In the genomic region with DNA sequence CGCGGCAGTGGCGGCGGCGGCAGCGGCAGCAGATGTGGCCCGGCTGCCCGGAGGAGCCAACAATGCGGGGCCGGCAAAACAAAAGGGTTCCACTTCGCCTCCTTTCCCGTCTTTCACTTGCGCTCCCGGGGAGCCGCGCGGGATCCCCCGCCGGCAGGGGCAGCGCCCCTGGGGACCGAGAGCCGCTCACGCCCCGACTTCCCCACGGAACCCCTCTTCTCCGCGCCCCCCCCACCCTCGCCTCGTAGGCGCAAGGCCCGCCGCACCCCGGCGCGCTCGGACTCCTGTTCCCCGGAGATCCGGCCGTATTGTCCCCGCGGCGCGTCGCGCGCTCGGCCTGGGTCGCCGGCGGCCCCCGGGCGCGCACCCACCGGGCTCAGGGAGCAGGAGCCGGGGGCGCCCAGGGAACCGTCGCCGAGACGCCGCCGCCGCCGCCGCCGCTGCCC, we compare ENCODE assay signal across 8 cellular contexts. TPM values are rescaled to one million over a fixed set of nuclear protein-coding genes. Genes with fewer than 3 reads are reported as not detected.
DNase-seq lines count a peak whose midpoint lies in the region; ATAC-seq lines count a peak whose summit lies in the region.

No MANE protein-coding gene starts in this region.

- peak overlapping the region in 3 of 5 donors; percentile 45 to 68 (median 53) for H3K9ac ChIP-seq in subcutaneous abdominal adipose tissue (ENCODE audit: low read length in 5 of 5)

- peaks cover 0 to 51% (median 41%) of the 10 kb centered on the region in 5 donors for H3K4me1 ChIP-seq in subcutaneous abdominal adipose tissue (ENCODE audit: control insufficient read depth in 5 of 5, insufficient read depth in 5 of 5, low read length in 5 of 5)

- H3K36me3 ChIP-seq in subcutaneous abdominal adipose tissue (ENCODE audit: control insufficient read depth in 5 of 5, insufficient read depth in 5 of 5, low read length in 5 of 5) = no peaks in the 10 kb centered on the region

- H3K27ac Mint-ChIP-seq in activated CD4-positive, alpha-beta T cell treated with anti-CD3 and anti-CD28 coated beads, Interleukin-2, amount 10 ng/mL, durations not matched to agents 7 days and 5 days = no peak overlapping the region

- no peaks in the 10 kb centered on the region for H3K9me3 Mint-ChIP-seq in activated CD4-positive, alpha-beta T cell treated with anti-CD3 and anti-CD28 coated beads, Interleukin-2, amount 10 ng/mL, durations not matched to agents 7 days and 5 days

- DNase-seq in activated CD4-positive, alpha-beta T cell treated with anti-CD3 and anti-CD28 coated beads, Interleukin-2, amount 10 ng/mL, durations not matched to agents 7 days and 5 days = no peak
- no peak for DNase-seq in activated CD4-positive, alpha-beta T cell treated with anti-CD3 and anti-CD28 coated beads for 4 hours
- peak; percentile 70 for DNase-seq in astrocyte of the hippocampus (ENCODE audit: low read depth, low spot score)
- DNase-seq in islet precursor cell = peak; percentile 51
- no peak for DNase-seq in NCI-H2171 (lab: John Stamatoyannopoulos, UW)

- no peak for ATAC-seq in HG02884 (IDR thresholded peaks at IDR 0.05; ENCODE audit: unreplicated experiment)
- ATAC-seq in GM19324 (IDR thresholded peaks at IDR 0.05; ENCODE audit: low FRiP score, unreplicated experiment) = no peak

- H3K4me3 Mint-ChIP-seq in activated CD4-positive, alpha-beta T cell treated with anti-CD3 and anti-CD28 coated beads, Interleukin-2, amount 10 ng/mL, durations not matched to agents 7 days and 5 days = peak overlapping the region; percentile 22

- H3K36me3 Mint-ChIP-seq in activated CD4-positive, alpha-beta T cell treated with anti-CD3 and anti-CD28 coated beads, Interleukin-2, amount 10 ng/mL, durations not matched to agents 7 days and 5 days (ENCODE audit: low read depth) = no peaks in the 10 kb centered on the region

- H3K4me1 Mint-ChIP-seq in activated CD4-positive, alpha-beta T cell treated with anti-CD3 and anti-CD28 coated beads, Interleukin-2, amount 10 ng/mL, durations not matched to agents 7 days and 5 days = peaks cover 4% of the 10 kb centered on the region

- no peaks in the 10 kb centered on the region for H3K9me3 ChIP-seq in subcutaneous abdominal adipose tissue (ENCODE audit: control insufficient read depth in 5 of 5, low read length in 5 of 5)

- H3K4me3 ChIP-seq in subcutaneous abdominal adipose tissue (ENCODE audit: low read depth in 1 of 5, low read length in 5 of 5) = peak overlapping the region in 4 of 5 donors; percentile 61 to 76 (median 72)

- CTCF ChIA-PET in activated CD4-positive, alpha-beta T cell treated with anti-CD3 and anti-CD28 coated beads, Interleukin-2, amount 10 ng/mL, durations not matched to agents 7 days and 5 days (lab: Charles Lee) = no interaction called here

- peak overlapping the region; percentile 69 for H3K27ac ChIP-seq in subcutaneous abdominal adipose tissue (ENCODE audit: low read depth, low read length)

- POLR2A ChIA-PET in activated CD4-positive, alpha-beta T cell treated with anti-CD3 and anti-CD28 coated beads, Interleukin-2, amount 10 ng/mL, durations not matched to agents 7 days and 5 days (lab: Charles Lee) = no interaction called here

- peaks cover 57% of the 10 kb centered on the region for H3K27me3 Mint-ChIP-seq in activated CD4-positive, alpha-beta T cell treated with anti-CD3 and anti-CD28 coated beads, Interleukin-2, amount 10 ng/mL, durations not matched to agents 7 days and 5 days

- H3K27me3 ChIP-seq in subcutaneous abdominal adipose tissue (ENCODE audit: control insufficient read depth in 5 of 5, insufficient read depth in 4 of 5, low read length in 5 of 5) = no peaks in the 10 kb centered on the region

RNA-seq across cellular contexts. Expression of gene CTBP2, which starts 0.9 kb away (rescaled TPM):
- under 1 TPM in 1 of 2 experiments, not detected in 1; 0.40 TPM for total RNA-seq in activated CD4-positive, alpha-beta T cell treated with anti-CD3 and anti-CD28 coated beads, Interleukin-2, amount 10 ng/mL, durations not matched to agents 7 days and 5 days

Comparison
In these comparisons a context has a peak if more than half of its experiments do, and no peak if none do; other contexts are left out.
1. DNase-seq: peak in astrocyte of the hippocampus (single experiment) and islet precursor cell (single experiment); none in activated CD4-positive, alpha-beta T cell treated with anti-CD3 and anti-CD28 coated beads, Interleukin-2, amount 10 ng/mL, durations not matched to agents 7 days and 5 days (single experiment), activated CD4-positive, alpha-beta T cell treated with anti-CD3 and anti-CD28 coated beads for 4 hours (0 of 2) and NCI-H2171 (single experiment).